ENCODE assay signal across 2 cellular contexts in the genomic region with DNA sequence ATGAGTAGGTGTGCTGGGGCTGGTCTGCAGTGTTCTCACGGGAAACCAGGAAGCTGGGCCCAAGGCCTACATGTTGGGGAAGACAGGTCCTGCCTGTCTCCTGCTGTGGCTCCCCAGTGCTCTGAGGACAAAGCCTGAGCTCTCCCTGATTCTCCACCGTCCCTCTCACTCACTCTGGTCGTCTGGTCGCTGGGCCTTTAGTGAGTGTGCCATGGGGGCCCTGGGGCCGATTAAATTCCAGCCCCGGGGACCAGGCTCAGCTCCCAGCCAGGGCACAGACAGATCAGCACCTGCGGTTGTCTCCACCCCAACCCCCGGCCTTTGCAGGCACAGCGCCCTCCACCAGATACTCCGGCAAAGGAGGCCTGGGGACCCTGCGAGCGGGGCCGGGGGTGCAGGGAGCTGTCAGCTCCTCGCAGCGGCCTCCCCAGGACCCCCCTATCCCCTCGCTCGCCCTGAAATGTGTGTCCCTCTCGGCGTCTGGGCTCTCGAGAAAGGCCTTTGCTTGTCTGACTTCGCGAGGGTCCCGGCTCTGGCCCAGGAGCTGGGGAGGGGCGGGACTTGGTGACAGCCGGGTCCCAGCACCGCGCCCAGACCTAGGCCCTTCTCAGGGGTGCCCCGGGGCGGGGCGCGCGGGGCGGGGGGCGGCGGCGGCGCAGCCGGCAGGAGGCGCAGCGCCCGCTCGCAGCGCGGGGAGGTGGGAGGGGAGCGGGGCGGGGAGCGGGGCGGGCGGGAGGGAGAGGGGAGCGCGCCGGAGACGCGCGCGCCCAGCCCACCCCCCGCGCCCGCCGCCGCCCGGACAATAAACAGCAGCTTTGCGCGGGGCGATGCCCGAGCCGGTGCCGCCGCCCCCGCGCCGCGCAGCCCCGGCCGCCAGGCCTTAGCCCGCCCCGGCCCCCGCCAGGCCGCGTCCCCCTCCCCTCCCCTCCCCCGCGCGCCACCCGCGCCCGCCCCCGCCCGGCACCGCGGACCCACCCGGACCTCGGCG.
TF ChIP-seq lines count a peak whose summit lies in the region.

Gene PALM, plus strand, starts transcription at position 782 of the 988 bp plus-strand sequence. CDS start 212 bp downstream, outside the sequence.

TF ChIP-seq in H1, 55 proteins besides CTCF, POLR2A, EP300 and RAD21 (continued from another document):
- no peak for TF ChIP-seq FOSL1 (IDR thresholded peaks at IDR 0.05; ENCODE audit: insufficient read depth, low read depth, low read length)
TF ChIP-seq in H1: peak in this region for 2.

TF ChIP-seq in GM12891, 5 proteins besides CTCF, POLR2A, EP300 and RAD21 (continued from another document):
- TF ChIP-seq POU2F2 (IDR thresholded peaks at IDR 0.05; ENCODE audit: low read depth, low read length) (no peak), SPI1 (IDR thresholded peaks at IDR 0.05; ENCODE audit: low read depth, low read length) (no peak)
